14 cellular contexts compared by ENCODE assay signal in genomic region chr16:23362460-23363317, GRCh38.
DNase-seq lines count a peak whose midpoint lies in the region; ATAC-seq, FAIRE-seq and TF ChIP-seq lines count a peak whose summit lies in the region.
"Had no signal": no experiment of that assay in that cellular context is flagged by ENCODE, and none has a peak within 500 bp of the region (broad histone marks: within the 10 kb centered on the region; RNA-seq: fewer than 3 reads in every experiment).

No MANE protein-coding gene starts in this region.

- no peak for FAIRE-seq in kidney (lab: Jason Lieb, UNC)
- FAIRE-seq: endometrium had no signal

- no peak for TF ChIP-seq POLR2A in suprapubic skin (IDR thresholded peaks at IDR 0.05)

- H3K36me3 ChIP-seq in kidney (ENCODE audit: control insufficient read depth in 1 of 2, insufficient read depth in 2 of 2, low read length in 2 of 2) (no peaks in the 10 kb centered on the region), suprapubic skin (no peaks in the 10 kb centered on the region), brain microvascular endothelial cell (replicated peaks) (no peaks in the 10 kb centered on the region)

- H3K4me1 ChIP-seq in kidney (ENCODE audit: control insufficient read depth in 1 of 2, insufficient read depth in 1 of 2, low read depth in 1 of 2, low read length in 2 of 2) (peaks cover 0 to 3% of the 10 kb centered on the region in 2 donors), suprapubic skin (peaks cover 8% of the 10 kb centered on the region)

- DNase-seq in NCI-H1092 (lab: John Stamatoyannopoulos, UW) = peak; percentile 65
- peak; percentile 64 to 67 for DNase-seq in SHP77 (lab: John Stamatoyannopoulos, UW)
- peak; percentile 88 for DNase-seq in kidney
- DNase-seq in suprapubic skin (ENCODE audit: low spot score in 2 of 2) = peak in 1 of 2 donors; percentile 76
- no peak for DNase-seq in brain microvascular endothelial cell
- no peak for DNase-seq in SKM-1 (lab: John Stamatoyannopoulos, UW; ENCODE audit: unreplicated experiment)
- DNase-seq: activated naive CD8-positive, alpha-beta T cell treated with anti-CD3 and anti-CD28 coated beads, Interleukin-2, amount 10 ng/mL, durations not matched to agents 7 days and 5 days; IMR-90; islet precursor cell; stimulated activated naive CD4-positive, alpha-beta T cell had no signal

- H3K9me3 ChIP-seq in kidney (ENCODE audit: control insufficient read depth in 1 of 2, low read length in 2 of 2) (no peaks in the 10 kb centered on the region), suprapubic skin (no peaks in the 10 kb centered on the region)

- H3K4me3 ChIP-seq in kidney (ENCODE audit: low read length in 2 of 2) (no peak overlapping the region), suprapubic skin (no peak overlapping the region), brain microvascular endothelial cell (ENCODE audit: low read depth, low read length) (no peak overlapping the region)
- H3K4me3 ChIP-seq: skin epidermis had no signal

- intact Hi-C loops in kidney (cut with DNase I) = no loop called here

- WGBS in suprapubic skin = 55% methylated on average over 11 of the region's 11 CpGs

- no peak overlapping the region for H3K9ac ChIP-seq in kidney (ENCODE audit: low read length in 2 of 2)

- TF ChIP-seq EP300 in suprapubic skin (IDR thresholded peaks at IDR 0.05) = no peak

- H3K27me3 ChIP-seq in suprapubic skin (no peaks in the 10 kb centered on the region), brain microvascular endothelial cell (replicated peaks) (no peaks in the 10 kb centered on the region)

- TF ChIP-seq CTCF in kidney (IDR thresholded peaks at IDR 0.05; ENCODE audit: borderline replicate concordance, extremely low read depth, insufficient read depth) (no peak), suprapubic skin (IDR thresholded peaks at IDR 0.05) (no peak), brain microvascular endothelial cell (IDR thresholded peaks at IDR 0.05; ENCODE audit: low read depth, low read length, missing control alignments) (no peak)

- ATAC-seq in HG02870 (IDR thresholded peaks at IDR 0.05; ENCODE audit: unreplicated experiment) = no peak
- ATAC-seq in GM21515 (IDR thresholded peaks at IDR 0.05; ENCODE audit: unreplicated experiment) = no peak

- in situ Hi-C loops in brain microvascular endothelial cell (cut with HindIII; ENCODE audit: low pct_ligation_motif_present, low sequenced_read_pairs) = no loop called here

- peak overlapping the region in 1 of 2 donors; percentile 20 for H3K27ac ChIP-seq in kidney (ENCODE audit: low read depth in 2 of 2, low read length in 2 of 2)
- peak overlapping the region; percentile 67 for H3K27ac ChIP-seq in suprapubic skin
- H3K27ac ChIP-seq in brain microvascular endothelial cell = no peak overlapping the region

Comparison
In these comparisons a context has a peak if more than half of its experiments do, and no peak if none do; other contexts are left out.
1. DNase-seq: peak in NCI-H1092 (single experiment), SHP77 (2 of 2) and kidney (single experiment); none in brain microvascular endothelial cell (single experiment) and SKM-1 (single experiment).